ENCODE assay signal across 1 cellular context in the genomic region with DNA sequence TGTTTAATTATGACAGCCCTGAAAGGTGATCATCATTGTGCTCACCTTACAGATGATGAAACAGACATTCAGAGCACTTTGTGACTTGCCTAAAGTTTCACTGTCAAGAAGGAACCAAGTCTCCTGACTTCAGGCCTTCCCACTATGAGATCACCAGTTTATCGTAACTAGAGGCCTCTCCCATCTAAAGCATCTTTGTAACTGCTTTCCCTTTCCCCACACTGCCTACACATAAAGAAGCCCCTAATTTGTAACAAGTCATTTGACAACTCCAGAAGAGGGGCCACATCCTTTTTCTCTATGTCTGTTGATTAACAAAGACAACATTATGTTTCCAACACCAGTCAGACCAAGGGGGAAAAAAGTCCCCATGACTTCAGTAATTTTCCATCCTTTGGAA.
TF ChIP-seq lines count a peak whose summit lies in the region.

No MANE protein-coding gene starts in this region.

TF ChIP-seq in GM23338, 12 proteins besides CTCF, POLR2A, EP300 and RAD21 (continued from another document):
- no peak for TF ChIP-seq CREB1 (CRISPR knock-in tag; IDR thresholded peaks at IDR 0.05; ENCODE audit: low read depth)
- no peak for TF ChIP-seq EZH2 (IDR thresholded peaks at IDR 0.05; ENCODE audit: low read depth, unreplicated experiment)
- TF ChIP-seq JUNB (IDR thresholded peaks at IDR 0.05; ENCODE audit: unreplicated experiment) = no peak
